In the genomic region with DNA sequence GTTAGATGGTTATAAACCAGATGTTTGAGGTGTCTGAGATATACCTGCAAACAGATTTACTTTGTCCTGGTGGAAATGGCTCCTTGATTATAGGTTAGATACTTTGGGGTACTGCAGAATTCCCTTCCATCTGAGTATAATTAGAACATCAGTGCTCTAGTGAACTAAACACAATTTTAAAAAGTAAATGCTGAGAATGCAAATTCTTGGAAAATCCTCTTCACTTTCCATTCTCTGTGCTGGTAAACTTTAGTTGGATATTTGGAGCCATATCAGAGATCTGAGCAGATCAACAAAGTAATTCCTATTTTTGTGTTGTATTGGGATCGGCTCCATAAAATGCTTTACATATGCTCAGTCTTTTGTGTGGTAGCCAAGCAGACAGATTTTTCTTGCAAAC, we compare ENCODE assay signal across 26 cellular contexts. TPM values are rescaled to one million over a fixed set of nuclear protein-coding genes. Genes with fewer than 3 reads are reported as not detected.
DNase-seq lines count a peak whose midpoint lies in the region; ATAC-seq, FAIRE-seq and TF ChIP-seq lines count a peak whose summit lies in the region.
"Had no signal": no experiment of that assay in that cellular context is flagged by ENCODE, and none has a peak within 500 bp of the region (broad histone marks: within the 10 kb centered on the region; RNA-seq: fewer than 3 reads in every experiment).

No MANE protein-coding gene starts in this region.

- no peak overlapping the region for H3K56ac ChIP-seq in IMR-90 (ENCODE audit: extremely low read depth, insufficient read depth, low read length)

- H3K9ac ChIP-seq in HepG2 (ENCODE audit: insufficient read depth, low read depth, low read length): no peak overlapping the region
- no peak overlapping the region for H3K9ac ChIP-seq in IMR-90 (ENCODE audit: low read depth, low read length)
- no peak overlapping the region for H3K9ac ChIP-seq in K562 (ENCODE audit: insufficient read depth in 1 of 2, low read depth in 2 of 2, low read length in 2 of 2)
- H3K9ac ChIP-seq: BLaER1 had no signal

- no peaks in the 10 kb centered on the region for H3K79me1 ChIP-seq in IMR-90 (ENCODE audit: low read depth in 1 of 2, low read length in 2 of 2)

- ATAC-seq in HepG2: no peak
- ATAC-seq in right lobe of liver: no peak
- no peak for ATAC-seq in IMR-90 (ENCODE audit: low read depth)
- no peak for ATAC-seq in K562

- WGBS in HepG2 (ENCODE audit: low lambda C conversion rate): 4% methylated on average over 1 of the region's 1 CpG
- WGBS in right lobe of liver (ENCODE audit: insufficient coverage, low coverage, low lambda C conversion rate, missing lambda C conversion rate): 75% methylated on average over 1 of the region's 1 CpG
- 0% methylated on average over 1 of the region's 1 CpG; no CpG with 5 or more reads in 1 of the 2 experiments for WGBS in IMR-90 (ENCODE audit: extremely low coverage in 2 of 2, insufficient read length in 1 of 2), 2 experiments
- WGBS in K562 (ENCODE audit: insufficient coverage, low coverage, missing lambda C conversion rate): 0% methylated on average over 1 of the region's 1 CpG

- H3K27ac ChIP-seq in HepG2 (ENCODE audit: extremely low read length, insufficient read depth, low read length) (no peak overlapping the region), right lobe of liver (no peak overlapping the region), IMR-90 (ENCODE audit: insufficient read depth, low read length) (no peak overlapping the region), K562 (ENCODE audit: extremely low read depth, low read depth, low read length) (no peak overlapping the region)
- H3K27ac ChIP-seq: BLaER1 had no signal

- H2AFZ ChIP-seq in HepG2 (ENCODE audit: low read length) (no peak overlapping the region), IMR-90 (replicated peaks; ENCODE audit: low read length, poor library complexity) (no peak overlapping the region), K562 (ENCODE audit: low read depth, low read length) (no peak overlapping the region)

- TF ChIP-seq CTCF in HepG2 (CRISPR knock-in tag; IDR thresholded peaks at IDR 0.05) (no peak), right lobe of liver (IDR thresholded peaks at IDR 0.05) (no peak), IMR-90 (conservative IDR thresholded peaks at IDR 0.05; ENCODE audit: low read depth, low read length) (no peak), K562 (IDR thresholded peaks at IDR 0.05 in 2 of 3, conservative IDR thresholded peaks at IDR 0.05 in 1 of 3; ENCODE audit: insufficient read depth in 2 of 3, low read depth in 1 of 3, low read length in 3 of 3) (no peak)

- no peak overlapping the region for H3K4ac ChIP-seq in IMR-90 (ENCODE audit: low read depth, low read length)

- DNase-seq in HepG2 (ENCODE audit: low spot score) (no peak), right lobe of liver (no peak), IMR-90 (no peak), K562 (ENCODE audit: extremely low read depth in 1 of 4, low spot score in 3 of 4) (no peak), activated gamma-delta T cell treated with Interleukin-2 at 50 U/mL for 16 hours (no peak)
- DNase-seq in activated CD8-positive, alpha-beta memory T cell treated with anti-CD3 and anti-CD28 coated beads for 24 hours: no peak
- DNase-seq: 8988T; AML-193; C1 segment of cervical spinal cord; CD4-positive, alpha-beta memory T cell; CD4-positive, CD25-positive, alpha-beta regulatory T cell; CD8-positive, alpha-beta memory T cell; COR-L47; DMS 273 treated with DMSO at 0.1 percent for 48 hours; DMS153; DMS53; DMS79; DND-41; EL; GDM1 had no signal

- H3K4me3 ChIP-seq in HepG2 (replicated peaks in 1 of 3; ENCODE audit: insufficient read depth in 1 of 3, low read depth in 2 of 3, low read length in 3 of 3) (no peak overlapping the region), right lobe of liver (no peak overlapping the region), IMR-90 (ENCODE audit: insufficient read depth, low read depth, low read length) (no peak overlapping the region), K562 (no peak overlapping the region)
- H3K4me3 ChIP-seq: BLaER1 had no signal

- intact Hi-C loops in HepG2 (cut with micrococcal nuclease; ENCODE audit: unreplicated experiment) (no loop called here), right lobe of liver (cut with DNase I) (no loop called here), IMR-90 (cut with micrococcal nuclease) (no loop called here), K562 (cut with micrococcal nuclease) (no loop called here)

- TF ChIP-seq POLR2A in HepG2 (IDR thresholded peaks at IDR 0.05; ENCODE audit: insufficient read depth in 1 of 2, low read depth in 2 of 2, low read length in 2 of 2) (no peak), right lobe of liver (IDR thresholded peaks at IDR 0.05) (no peak), IMR-90 (IDR thresholded peaks at IDR 0.05; ENCODE audit: low read depth, low read length) (no peak), K562 (conservative IDR thresholded peaks at IDR 0.05) (no peak)

- H3K27me3 ChIP-seq in HepG2 (ENCODE audit: control insufficient read depth in 1 of 2, insufficient read depth in 2 of 2, low read length in 2 of 2) (no peaks in the 10 kb centered on the region), right lobe of liver (no peaks in the 10 kb centered on the region), IMR-90 (ENCODE audit: control insufficient read depth, insufficient read depth, low read length) (no peaks in the 10 kb centered on the region), K562 (ENCODE audit: control insufficient read depth in 2 of 2, insufficient read depth in 2 of 2, low read length in 2 of 2) (no peaks in the 10 kb centered on the region)
- H3K27me3 ChIP-seq: BLaER1 had no signal

- H2BK5ac ChIP-seq in IMR-90 (ENCODE audit: low read depth, low read length, poor library complexity, severe bottlenecking): no peak overlapping the region

- H3K9me1 ChIP-seq in IMR-90 (ENCODE audit: insufficient read depth, low read length) (no peaks in the 10 kb centered on the region), K562 (ENCODE audit: control insufficient read depth, insufficient read depth, low read length) (no peaks in the 10 kb centered on the region)

- POLR2A ChIA-PET in HepG2 (lab: Yijun Ruan, JAX): no interaction called here
- POLR2A ChIA-PET in IMR-90 (lab: Charles Lee; ENCODE audit: unreplicated experiment): no interaction called here
- POLR2A ChIA-PET in K562 (lab: Yijun Ruan, JAX): no interaction called here

- CTCF ChIA-PET in HepG2 (lab: Yijun Ruan, JAX; ENCODE audit: low intra/inter-chr PET ratio, low total read pairs) (no interaction called here), IMR-90 (lab: Yijun Ruan, JAX) (no interaction called here), K562 (lab: Yijun Ruan, JAX; ENCODE audit: low intra/inter-chr PET ratio) (no interaction called here)

- H3K4me1 ChIP-seq in HepG2 (ENCODE audit: insufficient read depth, low read length): no peaks in the 10 kb centered on the region
- no peaks in the 10 kb centered on the region for H3K4me1 ChIP-seq in right lobe of liver
- no peaks in the 10 kb centered on the region for H3K4me1 ChIP-seq in IMR-90 (ENCODE audit: control insufficient read depth, insufficient read depth, low read length)
- no peaks in the 10 kb centered on the region for H3K4me1 ChIP-seq in K562 (replicated peaks in 1 of 2; ENCODE audit: control insufficient read depth in 2 of 2, insufficient read depth in 2 of 2, low read length in 2 of 2)
- H3K4me1 ChIP-seq: BLaER1 had no signal

- H2BK15ac ChIP-seq in IMR-90 (ENCODE audit: low read depth, low read length): no peak overlapping the region

- no peak overlapping the region for H3K18ac ChIP-seq in IMR-90 (ENCODE audit: low read depth, low read length)

- no peak overlapping the region for H3K4me2 ChIP-seq in HepG2 (ENCODE audit: low read depth, low read length)
- no peak overlapping the region for H3K4me2 ChIP-seq in IMR-90 (ENCODE audit: low read depth, low read length)
- no peak overlapping the region for H3K4me2 ChIP-seq in K562 (ENCODE audit: insufficient read depth, low read length)
- H3K4me2 ChIP-seq: BLaER1 had no signal

- H2AK9ac ChIP-seq in IMR-90 (replicated peaks; ENCODE audit: low read depth, low read length, poor library complexity): no peak overlapping the region

- no peak overlapping the region for H4K8ac ChIP-seq in IMR-90 (ENCODE audit: low read depth in 2 of 2, low read length in 2 of 2)

- H3K14ac ChIP-seq in IMR-90 (replicated peaks; ENCODE audit: low read depth, low read length): no peak overlapping the region

- no peak for TF ChIP-seq RAD21 in HepG2 (CRISPR knock-in tag; IDR thresholded peaks at IDR 0.05)
- TF ChIP-seq RAD21 in IMR-90 (IDR thresholded peaks at IDR 0.05; ENCODE audit: low read length): no peak
- no peak for TF ChIP-seq RAD21 in K562 (CRISPR knock-in tag; conservative IDR thresholded peaks at IDR 0.05 in 1 of 2, IDR thresholded peaks at IDR 0.05 in 1 of 2)

- dilution Hi-C loops in IMR-90 (cut with HindIII; ENCODE audit: low sequenced_read_pairs, unreplicated experiment): no loop called here

- TF ChIP-seq EP300 in HepG2 (IDR thresholded peaks at IDR 0.05; ENCODE audit: low read depth in 2 of 2, low read length in 2 of 2) (no peak), HepG2 (CRISPR knock-in tag; IDR thresholded peaks at IDR 0.05; ENCODE audit: borderline replicate concordance) (no peak), K562 (IDR thresholded peaks at IDR 0.05; ENCODE audit: low read length) (no peak)

- H3K36me3 ChIP-seq in HepG2 (replicated peaks in 1 of 2; ENCODE audit: control insufficient read depth in 1 of 2, insufficient read depth in 2 of 2, low read length in 2 of 2) (no peaks in the 10 kb centered on the region), right lobe of liver (no peaks in the 10 kb centered on the region), IMR-90 (ENCODE audit: control insufficient read depth, insufficient read depth, low read length) (no peaks in the 10 kb centered on the region), K562 (ENCODE audit: control insufficient read depth, insufficient read depth, low read length) (no peaks in the 10 kb centered on the region)

- no peak overlapping the region for H2BK120ac ChIP-seq in IMR-90 (ENCODE audit: low read depth, low read length)

- no peak overlapping the region for H4K91ac ChIP-seq in IMR-90 (ENCODE audit: insufficient read depth, low read depth, low read length)

- H3K23ac ChIP-seq in IMR-90 (ENCODE audit: low read depth, low read length): no peak overlapping the region

- no peak overlapping the region for H4K5ac ChIP-seq in IMR-90 (ENCODE audit: low read depth, low read length)

- FAIRE-seq in HepG2 (lab: Jason Lieb, UNC): no peak
- FAIRE-seq in K562 (lab: Jason Lieb, UNC): no peak
- FAIRE-seq: GM12891, GM19239 had no signal

- in situ Hi-C loops in HepG2 (cut with HindIII; ENCODE audit: extremely low pct_ligation_motif_present, low pct_unique_long_range_greater_than_20kb) (no loop called here), IMR-90 (cut with MboI; ENCODE audit: low sequenced_read_pairs) (no loop called here), K562 (cut with MboI) (no loop called here)

- H2AK5ac ChIP-seq in IMR-90 (ENCODE audit: low read depth, low read length): no peak overlapping the region

- BruUV-seq in HepG2 (replicated peaks; lab: Mats Ljungman, UMichigan) (no TSS peak), IMR-90 (replicated peaks; lab: Mats Ljungman, UMichigan) (no TSS peak), K562 (replicated peaks; lab: Mats Ljungman, UMichigan) (no TSS peak)

- no peaks in the 10 kb centered on the region for H4K20me1 ChIP-seq in HepG2 (ENCODE audit: insufficient read depth, low read length)
- H4K20me1 ChIP-seq in IMR-90 (ENCODE audit: insufficient read depth, low read length): no peaks in the 10 kb centered on the region
- no peaks in the 10 kb centered on the region for H4K20me1 ChIP-seq in K562 (replicated peaks; ENCODE audit: control insufficient read depth, insufficient read depth, low read length)
- H4K20me1 ChIP-seq: BLaER1 had no signal

- no peaks in the 10 kb centered on the region for H3K9me3 ChIP-seq in HepG2 (ENCODE audit: low read length)
- H3K9me3 ChIP-seq in right lobe of liver: no peaks in the 10 kb centered on the region
- peaks cover 14% of the 10 kb centered on the region; the same call in 1 of the 2 replicates for H3K9me3 ChIP-seq in IMR-90 (ENCODE audit: control insufficient read depth, insufficient read depth, low read length)
- no peaks in the 10 kb centered on the region; the same call in 1 of the 2 replicates for H3K9me3 ChIP-seq in K562 (replicated peaks; ENCODE audit: control insufficient read depth, insufficient read depth, low read depth, low read length)

- H3K79me2 ChIP-seq in HepG2 (ENCODE audit: insufficient read depth, low read length) (no peaks in the 10 kb centered on the region), K562 (ENCODE audit: control insufficient read depth, insufficient read depth, low read length) (no peaks in the 10 kb centered on the region)

- H2BK20ac ChIP-seq in IMR-90 (ENCODE audit: low read depth, low read length): no peak overlapping the region

RNA-seq across cellular contexts. Expression of a gene that starts 38.0 kb away (rescaled TPM):
- total RNA-seq in HepG2 (2016; rRNA removed; fragmentation: Illumina TruSeq; extraction: Trizol) (0.04 TPM in 1 of 2 replicates, not detected in the other), right lobe of liver (not detected), IMR-90 (2012; rRNA removed) (not detected in 2 replicates), K562 (2014; rRNA removed) (not detected in 2 replicates), K562 (2014; rRNA removed; fragmentation: Illumina TruSeq; extraction: Trizol) (not detected in 2 replicates), K562 (2015; rRNA removed; fragmentation: Illumina TruSeq; extraction: Trizol) (0.04 TPM in 1 of 2 replicates, not detected in the other), K562 (2021) (0.02 TPM in 1 of 2 replicates, not detected in the other)
- not detected in 2 replicates for total RNA-seq in HepG2 (2016; cell fraction: cytosol; rRNA removed; fragmentation: Illumina TruSeq; extraction: Trizol; ENCODE audit: low read depth)
- total RNA-seq in HepG2 (2016; cell fraction: insoluble cytoplasmic fraction; rRNA removed; fragmentation: Illumina TruSeq; extraction: Trizol): not detected in 2 replicates
- not detected in 2 replicates for total RNA-seq in HepG2 (2016; cell fraction: membrane; rRNA removed; fragmentation: Illumina TruSeq; extraction: Trizol)
- 0.06 TPM in 1 of 2 replicates, not detected in the other for total RNA-seq in HepG2 (2016; cell fraction: nucleus; rRNA removed; fragmentation: Illumina TruSeq; extraction: Trizol)
- polyA plus RNA-seq in HepG2 (2011; rRNA removed) (0.04 TPM in 1 of 2 replicates, not detected in the other), IMR-90 (2012; rRNA removed) (not detected in 2 replicates), K562 (2011; rRNA removed) (0.01 TPM in 1 of 2 replicates, not detected in the other), K562 (2014; fragmentation: Illumina TruSeq; extraction: Trizol) (not detected in 2 replicates), K562 (2014; fragmentation: Nextera tagmentation; extraction: Ambion mirVana) (not detected), K562 (2014; rRNA removed) (0.08 TPM in 1 of 2 replicates, not detected in the other)
- not detected in 2 replicates for polyA plus RNA-seq in HepG2 (2011; cell fraction: cytosol; rRNA removed)
- 0.06 and 0.07 TPM in 2 replicates for polyA plus RNA-seq in HepG2 (2011; cell fraction: nucleus; rRNA removed)
- not detected in 2 replicates for polyA plus RNA-seq in HepG2 (2012)
- polyA plus RNA-seq in HepG2 (2016; cell fraction: cytosol; fragmentation: Illumina TruSeq; extraction: Trizol; ENCODE audit: low read depth): not detected in 2 replicates
- polyA plus RNA-seq in HepG2 (2016; cell fraction: insoluble cytoplasmic fraction; fragmentation: Illumina TruSeq; extraction: Trizol; ENCODE audit: low read depth): not detected in 2 replicates
- not detected in 2 replicates for polyA plus RNA-seq in HepG2 (2016; cell fraction: membrane; fragmentation: Illumina TruSeq; extraction: Trizol; ENCODE audit: low read depth)
- not detected in 2 replicates for polyA plus RNA-seq in HepG2 (2016; cell fraction: nucleus; fragmentation: Illumina TruSeq; extraction: Trizol; ENCODE audit: insufficient read depth, low read depth)
- not detected in 2 replicates for polyA minus RNA-seq in HepG2 (2011; rRNA and poly(A)+ RNA removed; ENCODE audit: low replicate concordance)
- polyA minus RNA-seq in HepG2 (2011; cell fraction: cytosol; rRNA and poly(A)+ RNA removed): not detected in 2 replicates
- 0.25 and 0.26 TPM in 2 replicates for polyA minus RNA-seq in HepG2 (2011; cell fraction: nucleus; rRNA and poly(A)+ RNA removed)
- polyA plus RNA-seq in IMR-90 (2012; cell fraction: cytosol; rRNA removed): not detected in 2 replicates
- polyA plus RNA-seq in IMR-90 (2012; cell fraction: nucleus; rRNA removed; ENCODE audit: low replicate concordance): 0.02 TPM in 1 of 2 replicates, not detected in the other
- total RNA-seq in K562 (2011; cell fraction: chromatin; rRNA removed; ENCODE audit: low replicate concordance): 0.12 TPM in 2 replicates
- total RNA-seq in K562 (2011; cell fraction: nucleolus; rRNA removed): 0.13 TPM in 1 of 2 replicates, not detected in the other
- total RNA-seq in K562 (2011; cell fraction: nucleoplasm; rRNA removed): 0.15 TPM in 1 of 2 replicates, not detected in the other
- polyA plus RNA-seq in K562 (2011; cell fraction: cytosol; rRNA removed): 0.01 TPM in 1 of 2 replicates, not detected in the other
- 0.07 TPM in 2 replicates for polyA plus RNA-seq in K562 (2011; cell fraction: nucleus; rRNA removed)
- polyA plus RNA-seq in K562 (2012): 0.19 TPM in 1 of 2 replicates, not detected in the other
- polyA minus RNA-seq in K562 (2011; rRNA and poly(A)+ RNA removed): 0.04 TPM in 1 of 2 replicates, not detected in the other
- polyA minus RNA-seq in K562 (2011; cell fraction: cytosol; rRNA and poly(A)+ RNA removed): not detected in 2 replicates
- polyA minus RNA-seq in K562 (2011; cell fraction: nucleus; rRNA and poly(A)+ RNA removed): 0.13 and 0.22 TPM in 2 replicates
- total RNA-seq: CD4-positive, CD25-positive, alpha-beta regulatory T cell; CD8-positive, alpha-beta memory T cell; Daoy; G401 had no signal
- polyA plus RNA-seq: CD14-positive monocyte; CD4-positive, alpha-beta memory T cell; CD8-positive, alpha-beta memory T cell had no signal
